1 cellular context compared by ENCODE assay signal in genomic region chr1:186456731-186457255, GRCh38.
TF ChIP-seq lines count a peak whose summit lies in the region.

No MANE protein-coding gene starts in this region.

TF ChIP-seq in K562, 482 proteins besides CTCF, POLR2A, EP300 and RAD21 (continued from another document):
- TF ChIP-seq, protein P1, sequence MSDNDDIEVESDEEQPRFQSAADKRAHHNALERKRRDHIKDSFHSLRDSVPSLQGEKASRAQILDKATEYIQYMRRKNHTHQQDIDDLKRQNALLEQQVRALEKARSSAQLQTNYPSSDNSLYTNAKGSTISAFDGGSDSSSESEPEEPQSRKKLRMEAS (CRISPR knock-in tag; IDR thresholded peaks at IDR 0.05), result no peak
- TF ChIP-seq ZNF24 (IDR thresholded peaks at IDR 0.05), result no peak
- no peak for TF ChIP-seq HINFP (tag; conservative IDR thresholded peaks at IDR 0.05; ENCODE audit: low read depth)
- TF ChIP-seq COPS2 (conservative IDR thresholded peaks at IDR 0.05), result no peak
- TF ChIP-seq HNRNPLL (IDR thresholded peaks at IDR 0.05; ENCODE audit: low read depth, low read length, poor library complexity, severe bottlenecking), result no peak
- peak; percentile 53; the same call in 1 of the 2 replicates for TF ChIP-seq MAFK (IDR thresholded peaks at IDR 0.05; ENCODE audit: low read length)
- no peak for TF ChIP-seq ZNF224 (CRISPR knock-in tag; IDR thresholded peaks at IDR 0.05)
- no peak for TF ChIP-seq SIX5 (IDR thresholded peaks at IDR 0.05; ENCODE audit: borderline replicate concordance in 1 of 2, insufficient read depth in 1 of 2, low read depth in 1 of 2, low read length in 2 of 2)
- TF ChIP-seq ZNF408 (CRISPR knock-in tag; IDR thresholded peaks at IDR 0.05; ENCODE audit: low read depth), result no peak
- no peak for TF ChIP-seq JUNB (CRISPR knock-in tag; conservative IDR thresholded peaks at IDR 0.05)
- no peak for TF ChIP-seq ZNF143 (CRISPR knock-in tag; IDR thresholded peaks at IDR 0.05)
- no peak for TF ChIP-seq ESRRA (IDR thresholded peaks at IDR 0.05; ENCODE audit: borderline replicate concordance, low read depth)
- peak; percentile 58; the same call in 1 of the 2 replicates for TF ChIP-seq MAFF (IDR thresholded peaks at IDR 0.05; ENCODE audit: low read length)
- no peak for TF ChIP-seq E2F3 (CRISPR knock-in tag; IDR thresholded peaks at IDR 0.05)
- TF ChIP-seq IRF1 (CRISPR knock-in tag; IDR thresholded peaks at IDR 0.05; ENCODE audit: borderline replicate concordance), result no peak
- TF ChIP-seq, protein P2, sequence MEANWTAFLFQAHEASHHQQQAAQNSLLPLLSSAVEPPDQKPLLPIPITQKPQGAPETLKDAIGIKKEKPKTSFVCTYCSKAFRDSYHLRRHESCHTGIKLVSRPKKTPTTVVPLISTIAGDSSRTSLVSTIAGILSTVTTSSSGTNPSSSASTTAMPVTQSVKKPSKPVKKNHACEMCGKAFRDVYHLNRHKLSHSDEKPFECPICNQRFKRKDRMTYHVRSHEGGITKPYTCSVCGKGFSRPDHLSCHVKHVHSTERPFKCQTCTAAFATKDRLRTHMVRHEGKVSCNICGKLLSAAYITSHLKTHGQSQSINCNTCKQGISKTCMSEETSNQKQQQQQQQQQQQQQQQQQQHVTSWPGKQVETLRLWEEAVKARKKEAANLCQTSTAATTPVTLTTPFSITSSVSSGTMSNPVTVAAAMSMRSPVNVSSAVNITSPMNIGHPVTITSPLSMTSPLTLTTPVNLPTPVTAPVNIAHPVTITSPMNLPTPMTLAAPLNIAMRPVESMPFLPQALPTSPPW (CRISPR knock-in tag; IDR thresholded peaks at IDR 0.05), result no peak
- no peak for TF ChIP-seq ZNF57 (CRISPR knock-in tag; IDR thresholded peaks at IDR 0.05)
- no peak for TF ChIP-seq MIER1 (IDR thresholded peaks at IDR 0.05; ENCODE audit: low read depth)
- peak; percentile 73 for TF ChIP-seq C11orf30 (IDR thresholded peaks at IDR 0.05; ENCODE audit: low read depth)
- TF ChIP-seq ZNF766 (CRISPR knock-in tag; conservative IDR thresholded peaks at IDR 0.05), result no peak
- peak; percentile 64 for TF ChIP-seq MAFG (tag; conservative IDR thresholded peaks at IDR 0.05)
- no peak for TF ChIP-seq DACH1 (IDR thresholded peaks at IDR 0.05; ENCODE audit: partially characterized antibody)
- TF ChIP-seq JUN (IDR thresholded peaks at IDR 0.05; ENCODE audit: borderline replicate concordance, low read depth, low read length), result no peak
- TF ChIP-seq JUN (CRISPR knock-in tag; IDR thresholded peaks at IDR 0.05; ENCODE audit: borderline replicate concordance), result no peak
- no peak for TF ChIP-seq HEY1 (CRISPR knock-in tag; IDR thresholded peaks at IDR 0.05; ENCODE audit: borderline replicate concordance)
- TF ChIP-seq, protein P3, sequence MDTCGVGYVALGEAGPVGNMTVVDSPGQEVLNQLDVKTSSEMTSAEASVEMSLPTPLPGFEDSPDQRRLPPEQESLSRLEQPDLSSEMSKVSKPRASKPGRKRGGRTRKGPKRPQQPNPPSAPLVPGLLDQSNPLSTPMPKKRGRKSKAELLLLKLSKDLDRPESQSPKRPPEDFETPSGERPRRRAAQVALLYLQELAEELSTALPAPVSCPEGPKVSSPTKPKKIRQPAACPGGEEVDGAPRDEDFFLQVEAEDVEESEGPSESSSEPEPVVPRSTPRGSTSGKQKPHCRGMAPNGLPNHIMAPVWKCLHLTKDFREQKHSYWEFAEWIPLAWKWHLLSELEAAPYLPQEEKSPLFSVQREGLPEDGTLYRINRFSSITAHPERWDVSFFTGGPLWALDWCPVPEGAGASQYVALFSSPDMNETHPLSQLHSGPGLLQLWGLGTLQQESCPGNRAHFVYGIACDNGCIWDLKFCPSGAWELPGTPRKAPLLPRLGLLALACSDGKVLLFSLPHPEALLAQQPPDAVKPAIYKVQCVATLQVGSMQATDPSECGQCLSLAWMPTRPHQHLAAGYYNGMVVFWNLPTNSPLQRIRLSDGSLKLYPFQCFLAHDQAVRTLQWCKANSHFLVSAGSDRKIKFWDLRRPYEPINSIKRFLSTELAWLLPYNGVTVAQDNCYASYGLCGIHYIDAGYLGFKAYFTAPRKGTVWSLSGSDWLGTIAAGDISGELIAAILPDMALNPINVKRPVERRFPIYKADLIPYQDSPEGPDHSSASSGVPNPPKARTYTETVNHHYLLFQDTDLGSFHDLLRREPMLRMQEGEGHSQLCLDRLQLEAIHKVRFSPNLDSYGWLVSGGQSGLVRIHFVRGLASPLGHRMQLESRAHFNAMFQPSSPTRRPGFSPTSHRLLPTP (IDR thresholded peaks at IDR 0.05; ENCODE audit: borderline replicate concordance, extremely low read depth, insufficient read length), result no peak
